In genomic region chr11:3894128-3894731, GRCh38 we compare ENCODE assay signal across 8 cellular contexts. TPM values are rescaled to one million over a fixed set of nuclear protein-coding genes. Genes with fewer than 3 reads are reported as not detected.
DNase-seq lines count a peak whose midpoint lies in the region; ATAC-seq lines count a peak whose summit lies in the region.

No MANE protein-coding gene starts in this region.

- no peaks in the 10 kb centered on the region for H3K9me3 ChIP-seq in CD8-positive, alpha-beta memory T cell (ENCODE audit: low read length)

- peaks cover 0 to 1% (median 0%) of the 10 kb centered on the region in 5 donors for H3K9me3 Mint-ChIP-seq in CD8-positive, alpha-beta memory T cell
- peaks cover 4% of the 10 kb centered on the region for H3K9me3 Mint-ChIP-seq in activated T-helper 1 cell treated with anti-CD3 and anti-CD28 coated beads, Interleukin-12 subunit alpha, Interleukin-12 subunit beta, Interleukin-2, Interleukin-4 antibody, amounts not matched to agents 30 ng/mL and 10 ng/mL and 1 ng/mL, durations not matched to agents 14 hours and 24 hours and 36 hours
- H3K9me3 Mint-ChIP-seq in naive thymus-derived CD8-positive, alpha-beta T cell, result no peaks in the 10 kb centered on the region

- ATAC-seq in GM19328 (IDR thresholded peaks at IDR 0.05; ENCODE audit: unreplicated experiment) (peak; percentile 98), HG03432 (IDR thresholded peaks at IDR 0.05; ENCODE audit: unreplicated experiment) (peak; percentile 99)
- peak; percentile 72 to 77 for ATAC-seq in naive thymus-derived CD8-positive, alpha-beta T cell

- intact Hi-C loops in activated T-helper 1 cell treated with anti-CD3 and anti-CD28 coated beads, Interleukin-12 subunit alpha, Interleukin-12 subunit beta, Interleukin-2, Interleukin-4 antibody, amounts not matched to agents 30 ng/mL and 10 ng/mL and 1 ng/mL, durations not matched to agents 14 hours and 24 hours and 36 hours (cut with micrococcal nuclease), result no loop called here

- peaks cover 22% of the 10 kb centered on the region for H3K4me1 ChIP-seq in CD8-positive, alpha-beta memory T cell (ENCODE audit: insufficient read depth, low read length)

- H3K36me3 ChIP-seq in CD8-positive, alpha-beta memory T cell (ENCODE audit: insufficient read depth, low read length), result no peaks in the 10 kb centered on the region

- no peaks in the 10 kb centered on the region for H3K27me3 ChIP-seq in CD8-positive, alpha-beta memory T cell (ENCODE audit: insufficient read depth, low read length, poor library complexity, severe bottlenecking)

- peak overlapping the region in 7 of 8 donors; percentile 45 to 84 (median 70) for H3K27ac Mint-ChIP-seq in CD8-positive, alpha-beta memory T cell
- H3K27ac Mint-ChIP-seq in activated T-helper 1 cell treated with anti-CD3 and anti-CD28 coated beads, Interleukin-12 subunit alpha, Interleukin-12 subunit beta, Interleukin-2, Interleukin-4 antibody, amounts not matched to agents 30 ng/mL and 10 ng/mL and 1 ng/mL, durations not matched to agents 14 hours and 24 hours and 36 hours, result peak overlapping the region; percentile 35
- H3K27ac Mint-ChIP-seq in naive thymus-derived CD8-positive, alpha-beta T cell, result peak overlapping the region; percentile 44 to 93 (median 84)

- POLR2A ChIA-PET in CD8-positive, alpha-beta memory T cell (lab: Charles Lee), result interaction anchor here (1.4 kb wide), 1 partner anchor 39 kb away, joined by 4 read pairs; the partner anchor contains the start of gene STIM1
- POLR2A ChIA-PET in naive thymus-derived CD8-positive, alpha-beta T cell (lab: Charles Lee), result interaction anchor here (1.1 to 2.7 kb wide), 3 partner anchors 11 to 39 kb away, joined by 4 to 11 read pairs (median 8); partner anchors contain the start of gene STIM1

- peak overlapping the region; percentile 38 for H3K27ac ChIP-seq in CD8-positive, alpha-beta memory T cell (ENCODE audit: low read depth, low read length)

- no peak overlapping the region for H3K4me3 ChIP-seq in CD8-positive, alpha-beta memory T cell (ENCODE audit: low read length)

- peak in 1 of 5 donors; percentile 23 for DNase-seq in CD8-positive, alpha-beta memory T cell
- no peak for DNase-seq in activated T-helper 1 cell treated with anti-CD3 and anti-CD28 coated beads, Interleukin-12 subunit alpha, Interleukin-12 subunit beta, Interleukin-2, Interleukin-4 antibody, amounts not matched to agents 30 ng/mL and 10 ng/mL and 1 ng/mL, durations not matched to agents 14 hours and 24 hours and 36 hours (ENCODE audit: low spot score)
- DNase-seq in naive thymus-derived CD8-positive, alpha-beta T cell, result peak in 5 of 10 donors; percentile 12 to 77 (median 31)
- no peak for DNase-seq in HT-29 (ENCODE audit: low spot score)
- DNase-seq in NCI-H2196 treated with DMSO at 0.1 percent for 48 hours (lab: John Stamatoyannopoulos, UW; ENCODE audit: unreplicated experiment), result no peak
- DNase-seq in HuH-7 (ENCODE audit: low spot score), result no peak

- H3K4me1 Mint-ChIP-seq in CD8-positive, alpha-beta memory T cell, result peaks cover 54 to 74% (median 70%) of the 10 kb centered on the region in 3 donors
- H3K4me1 Mint-ChIP-seq in activated T-helper 1 cell treated with anti-CD3 and anti-CD28 coated beads, Interleukin-12 subunit alpha, Interleukin-12 subunit beta, Interleukin-2, Interleukin-4 antibody, amounts not matched to agents 30 ng/mL and 10 ng/mL and 1 ng/mL, durations not matched to agents 14 hours and 24 hours and 36 hours (ENCODE audit: low read depth), result peaks cover 45% of the 10 kb centered on the region
- H3K4me1 Mint-ChIP-seq in naive thymus-derived CD8-positive, alpha-beta T cell, result peaks cover 27 to 74% (median 70%) of the 10 kb centered on the region in 4 donors

- H3K36me3 Mint-ChIP-seq in CD8-positive, alpha-beta memory T cell, result peaks cover 0 to 15% (median 10%) of the 10 kb centered on the region in 3 donors
- peaks cover 24% of the 10 kb centered on the region for H3K36me3 Mint-ChIP-seq in activated T-helper 1 cell treated with anti-CD3 and anti-CD28 coated beads, Interleukin-12 subunit alpha, Interleukin-12 subunit beta, Interleukin-2, Interleukin-4 antibody, amounts not matched to agents 30 ng/mL and 10 ng/mL and 1 ng/mL, durations not matched to agents 14 hours and 24 hours and 36 hours (ENCODE audit: low read depth)
- peaks cover 5 to 15% (median 8%) of the 10 kb centered on the region in 3 donors for H3K36me3 Mint-ChIP-seq in naive thymus-derived CD8-positive, alpha-beta T cell

- CTCF ChIA-PET in CD8-positive, alpha-beta memory T cell (lab: Charles Lee), result interaction anchor here (0.9 to 4.4 kb wide), 5 partner anchors 13 to 78 kb away, joined by 3 to 22 read pairs (median 4); partner anchors contain the start of gene STIM1

- H3K27me3 Mint-ChIP-seq in CD8-positive, alpha-beta memory T cell, result no peaks in the 10 kb centered on the region
- H3K27me3 Mint-ChIP-seq in activated T-helper 1 cell treated with anti-CD3 and anti-CD28 coated beads, Interleukin-12 subunit alpha, Interleukin-12 subunit beta, Interleukin-2, Interleukin-4 antibody, amounts not matched to agents 30 ng/mL and 10 ng/mL and 1 ng/mL, durations not matched to agents 14 hours and 24 hours and 36 hours (ENCODE audit: insufficient read depth), result no peaks in the 10 kb centered on the region
- no peaks in the 10 kb centered on the region for H3K27me3 Mint-ChIP-seq in naive thymus-derived CD8-positive, alpha-beta T cell

- H3K4me3 Mint-ChIP-seq in CD8-positive, alpha-beta memory T cell, result peak overlapping the region in 4 of 7 donors; percentile 2 to 35 (median 22)
- no peak overlapping the region for H3K4me3 Mint-ChIP-seq in activated T-helper 1 cell treated with anti-CD3 and anti-CD28 coated beads, Interleukin-12 subunit alpha, Interleukin-12 subunit beta, Interleukin-2, Interleukin-4 antibody, amounts not matched to agents 30 ng/mL and 10 ng/mL and 1 ng/mL, durations not matched to agents 14 hours and 24 hours and 36 hours
- H3K4me3 Mint-ChIP-seq in naive thymus-derived CD8-positive, alpha-beta T cell, result peak overlapping the region in 9 of 10 donors; percentile 22 to 66 (median 47)

RNA-seq across cellular contexts. Expression of gene STIM1, which starts 38.8 kb away (rescaled TPM):
- total RNA-seq in CD8-positive, alpha-beta memory T cell, result 10 to 100 TPM; 45.6 to 46.0 TPM
- 43.8 TPM for polyA plus RNA-seq in CD8-positive, alpha-beta memory T cell
- 61.7 and 68.0 TPM in 2 replicates for total RNA-seq in activated T-helper 1 cell treated with anti-CD3 and anti-CD28 coated beads, Interleukin-12 subunit alpha, Interleukin-12 subunit beta, Interleukin-2, Interleukin-4 antibody, amounts not matched to agents 30 ng/mL and 10 ng/mL and 1 ng/mL, durations not matched to agents 14 hours and 24 hours and 36 hours
- total RNA-seq in naive thymus-derived CD8-positive, alpha-beta T cell, result 100 to 1,000 TPM in 1 of 2 experiments, 10 to 100 TPM in 1; 98.7 to 101 TPM
- 10 to 100 TPM; 33.4 to 39.0 (median 38.9) TPM for polyA plus RNA-seq in naive thymus-derived CD8-positive, alpha-beta T cell
- 28.3 and 29.4 TPM in 2 replicates for total RNA-seq in HT-29 (2014; rRNA removed; shearing (Covaris generic))

RNA-seq across cellular contexts. Expression of gene RHOG, which starts 53.5 kb away (rescaled TPM):
- total RNA-seq in CD8-positive, alpha-beta memory T cell, result 100 to 1,000 TPM; 170 to 175 TPM
- polyA plus RNA-seq in CD8-positive, alpha-beta memory T cell, result 229 TPM
- total RNA-seq in activated T-helper 1 cell treated with anti-CD3 and anti-CD28 coated beads, Interleukin-12 subunit alpha, Interleukin-12 subunit beta, Interleukin-2, Interleukin-4 antibody, amounts not matched to agents 30 ng/mL and 10 ng/mL and 1 ng/mL, durations not matched to agents 14 hours and 24 hours and 36 hours, result 170 and 179 TPM in 2 replicates
- total RNA-seq in naive thymus-derived CD8-positive, alpha-beta T cell, result 10 to 100 TPM; 78.4 to 79.3 TPM
- polyA plus RNA-seq in naive thymus-derived CD8-positive, alpha-beta T cell, result 100 to 1,000 TPM; 125 to 175 (median 144) TPM
- 53.4 and 58.9 TPM in 2 replicates for total RNA-seq in HT-29 (2014; rRNA removed; shearing (Covaris generic))
